Comparison of ENCODE assay signal across 21 cellular contexts in genomic region chr18:74241970-74242369, GRCh38. TPM values are rescaled to one million over a fixed set of nuclear protein-coding genes. Genes with fewer than 3 reads are reported as not detected.
DNase-seq lines count a peak whose midpoint lies in the region; ATAC-seq and TF ChIP-seq lines count a peak whose summit lies in the region.
"Had no signal": no experiment of that assay in that cellular context is flagged by ENCODE, and none has a peak within 500 bp of the region (broad histone marks: within the 10 kb centered on the region; RNA-seq: fewer than 3 reads in every experiment).

No MANE protein-coding gene starts in this region.

- POLR2A ChIA-PET in Caco-2 (lab: Charles Lee) (no interaction called here), T-cell (lab: Charles Lee) (no interaction called here)

- H3K79me2 ChIP-seq in hepatocyte: no peaks in the 10 kb centered on the region

- intact Hi-C loops in Caco-2 (cut with micrococcal nuclease; ENCODE audit: unreplicated experiment) (loop anchor here (1.0 to 2.0 kb wide), 4 partner anchors 45 to 100 kb away; partner anchors contain the start of gene CYB5A), right lobe of liver (cut with DNase I) (no loop called here)

- H3K4me1 ChIP-seq in Caco-2 (peaks cover 11% of the 10 kb centered on the region; the same call in 1 of the 2 replicates), hepatocyte (ENCODE audit: insufficient read depth) (peaks cover 14% of the 10 kb centered on the region), right lobe of liver (peaks cover 0 to 48% (median 24%) of the 10 kb centered on the region in 4 donors)
- H3K4me1 ChIP-seq: BLaER1 treated with 17β-estradiol and CSF1 and Interleukin-3, amounts not matched to agents 10 nM and 100 nM had no signal

- DNase-seq in Caco-2 (no peak), hepatocyte (ENCODE audit: low spot score) (no peak), right lobe of liver (no peak), type B pancreatic cell (ENCODE audit: extremely low spot score, unreplicated experiment) (no peak), D341Med (ENCODE audit: low spot score) (no peak), T-cell (no peak)
- DNase-seq: CD8-positive, alpha-beta T cell; DMS 273 treated with DMSO at 0.1 percent for 48 hours; DND-41; GOT3; NCI-H1105 treated with DMSO at 0.1 percent for 48 hours; NCI-H1694; NCI-H2081 treated with DMSO at 0.1 percent for 48 hours; NCI-H446 treated with DMSO at 0.1 percent for 48 hours; NCI-H748 treated with DMSO at 0.1 percent for 48 hours; NK-92 treated with Interleukin-12 subunit alpha and Interleukin-12 subunit beta, amount 100 ng/mL, for 24 hours; RPMI8226; SHP77 treated with DMSO at 0.1 percent for 48 hours; SK-N-SH had no signal

- no peak overlapping the region for H3K27ac Mint-ChIP-seq in Caco-2 (ENCODE audit: unreplicated experiment)
- peak overlapping the region; percentile 17 for H3K27ac Mint-ChIP-seq in type B pancreatic cell
- no peak overlapping the region for H3K27ac Mint-ChIP-seq in T-cell
- H3K27ac Mint-ChIP-seq: CD8-positive, alpha-beta T cell had no signal

- H3K4me1 Mint-ChIP-seq in Caco-2 (ENCODE audit: low read depth, unreplicated experiment): peaks cover 15% of the 10 kb centered on the region
- peaks cover 12% of the 10 kb centered on the region for H3K4me1 Mint-ChIP-seq in type B pancreatic cell (ENCODE audit: unreplicated experiment)
- no peaks in the 10 kb centered on the region for H3K4me1 Mint-ChIP-seq in T-cell

- BruUV-seq in Caco-2 (replicated peaks; lab: Mats Ljungman, UMichigan): no TSS peak

- H3K9me3 ChIP-seq in Caco-2 (no peaks in the 10 kb centered on the region), hepatocyte (ENCODE audit: low read depth) (no peaks in the 10 kb centered on the region), right lobe of liver (no peaks in the 10 kb centered on the region)
- H3K9me3 ChIP-seq: BLaER1 treated with 17β-estradiol and CSF1 and Interleukin-3, amounts not matched to agents 10 nM and 100 nM; SK-N-SH had no signal

- 76% methylated on average over 3 of the region's 3 CpGs for WGBS in hepatocyte (ENCODE audit: low lambda C conversion rate, missing lambda C conversion rate)
- 28% methylated on average over 3 of the region's 3 CpGs for WGBS in right lobe of liver (ENCODE audit: insufficient coverage, low coverage, low lambda C conversion rate, missing lambda C conversion rate)

- TF ChIP-seq POLR2A in right lobe of liver (IDR thresholded peaks at IDR 0.05): no peak

- H3K27me3 ChIP-seq in Caco-2 (replicated peaks; ENCODE audit: control insufficient read depth, insufficient read depth, low read length): no peaks in the 10 kb centered on the region
- H3K27me3 ChIP-seq in hepatocyte: no peaks in the 10 kb centered on the region
- H3K27me3 ChIP-seq in right lobe of liver: no peaks in the 10 kb centered on the region
- H3K27me3 ChIP-seq: BLaER1 treated with 17β-estradiol and CSF1 and Interleukin-3, amounts not matched to agents 10 nM and 100 nM had no signal

- no peaks in the 10 kb centered on the region for H4K20me1 ChIP-seq in hepatocyte (ENCODE audit: insufficient read depth, poor library complexity, severe bottlenecking)
- H4K20me1 ChIP-seq: BLaER1 treated with 17β-estradiol and CSF1 and Interleukin-3, amounts not matched to agents 10 nM and 100 nM had no signal

- H3K27ac ChIP-seq in hepatocyte (peak overlapping the region; percentile 47), right lobe of liver (peak overlapping the region; percentile 33 to 89 (median 76))
- H3K27ac ChIP-seq: BLaER1 treated with 17β-estradiol and CSF1 and Interleukin-3, amounts not matched to agents 10 nM and 100 nM had no signal

- H3K4me3 Mint-ChIP-seq in Caco-2 (ENCODE audit: unreplicated experiment) (peak overlapping the region; percentile 60), type B pancreatic cell (no peak overlapping the region), T-cell (no peak overlapping the region)
- H3K4me3 Mint-ChIP-seq: CD8-positive, alpha-beta T cell had no signal

- H3K36me3 ChIP-seq in Caco-2 (ENCODE audit: control insufficient read depth, insufficient read depth, low read length) (no peaks in the 10 kb centered on the region), hepatocyte (replicated peaks; ENCODE audit: insufficient read depth, low read depth) (no peaks in the 10 kb centered on the region), right lobe of liver (no peaks in the 10 kb centered on the region)
- H3K36me3 ChIP-seq: BLaER1 treated with 17β-estradiol and CSF1 and Interleukin-3, amounts not matched to agents 10 nM and 100 nM had no signal

- H2AFZ ChIP-seq in hepatocyte: no peak overlapping the region

- CTCF ChIA-PET in Caco-2 (lab: Charles Lee): interaction anchor here (0.6 kb wide), 1 partner anchor 44 kb away, joined by 3 read pairs; no protein-coding TSS in a partner anchor
- CTCF ChIA-PET in T-cell (lab: Charles Lee): no interaction called here

- no peaks in the 10 kb centered on the region for H3K36me3 Mint-ChIP-seq in Caco-2 (ENCODE audit: insufficient read depth, unreplicated experiment)
- H3K36me3 Mint-ChIP-seq in type B pancreatic cell: no peaks in the 10 kb centered on the region
- H3K36me3 Mint-ChIP-seq in T-cell: no peaks in the 10 kb centered on the region
- H3K36me3 Mint-ChIP-seq: CD8-positive, alpha-beta T cell had no signal

- ATAC-seq in right lobe of liver (peak; percentile 24 to 44 (median 40)), GM19328 (IDR thresholded peaks at IDR 0.05; ENCODE audit: unreplicated experiment) (no peak), T-cell (replicated peaks in 1 of 4) (no peak)
- ATAC-seq: CD8-positive, alpha-beta T cell had no signal

- no peak for TF ChIP-seq CTCF in Caco-2 (IDR thresholded peaks at IDR 0.05; ENCODE audit: insufficient read depth in 1 of 2, low read depth in 1 of 2, low read length in 1 of 2, severe bottlenecking in 1 of 2, unreplicated experiment in 1 of 2)
- no peak for TF ChIP-seq CTCF in hepatocyte (IDR thresholded peaks at IDR 0.05; ENCODE audit: poor library complexity)
- TF ChIP-seq CTCF in right lobe of liver (IDR thresholded peaks at IDR 0.05): no peak
- no peak for TF ChIP-seq CTCF in type B pancreatic cell (conservative IDR thresholded peaks at IDR 0.05)

- no peaks in the 10 kb centered on the region for H3K9me2 ChIP-seq in hepatocyte (replicated peaks; ENCODE audit: insufficient read depth)
- H3K9me2 ChIP-seq: SK-N-SH had no signal

- H3K4me3 ChIP-seq in Caco-2 (ENCODE audit: low read depth, low read length): no peak overlapping the region
- H3K4me3 ChIP-seq in hepatocyte: no peak overlapping the region
- no peak overlapping the region for H3K4me3 ChIP-seq in right lobe of liver
- H3K4me3 ChIP-seq: BLaER1 treated with 17β-estradiol and CSF1 and Interleukin-3, amounts not matched to agents 10 nM and 100 nM had no signal

- H3K27me3 Mint-ChIP-seq in Caco-2 (ENCODE audit: insufficient read depth, unreplicated experiment) (no peaks in the 10 kb centered on the region), type B pancreatic cell (no peaks in the 10 kb centered on the region), T-cell (peaks cover 15 to 19% of the 10 kb centered on the region in 2 donors)

- no peaks in the 10 kb centered on the region for H3K9me3 Mint-ChIP-seq in Caco-2 (ENCODE audit: unreplicated experiment)
- H3K9me3 Mint-ChIP-seq in type B pancreatic cell: no peaks in the 10 kb centered on the region
- no peaks in the 10 kb centered on the region for H3K9me3 Mint-ChIP-seq in T-cell
- H3K9me3 Mint-ChIP-seq: CD8-positive, alpha-beta T cell had no signal

- peak overlapping the region; percentile 71 for H3K4me2 ChIP-seq in hepatocyte
- H3K4me2 ChIP-seq: BLaER1 treated with 17β-estradiol and CSF1 and Interleukin-3, amounts not matched to agents 10 nM and 100 nM; SK-N-SH had no signal

RNA-seq across cellular contexts. Expression of gene CYB5A, which starts 49.8 kb away (rescaled TPM):
- total RNA-seq in Caco-2 (2022): 103 and 105 TPM in 2 replicates
- total RNA-seq in hepatocyte: 259 and 273 TPM in 2 replicates
- polyA plus RNA-seq in hepatocyte: 358 and 457 TPM in 2 replicates
- 1,000 to 10,000 TPM in 2 of 6 experiments, 100 to 1,000 TPM in 4; 817 to 1,434 (median 907) TPM for total RNA-seq in right lobe of liver
- 74.9 and 101 TPM in 2 replicates for total RNA-seq in type B pancreatic cell (ENCODE audit: low replicate concordance)
- total RNA-seq in T-cell: 10 to 100 TPM; 14.4 to 28.8 (median 25.1) TPM

Comparison
In these comparisons a context has a peak if more than half of its experiments do, and no peak if none do; other contexts are left out.
1. ATAC-seq: peak in right lobe of liver (4 of 4); none in GM19328 (single experiment) and T-cell (0 of 4).